Comparison of ENCODE assay signal across 1 cellular context in the genomic region with DNA sequence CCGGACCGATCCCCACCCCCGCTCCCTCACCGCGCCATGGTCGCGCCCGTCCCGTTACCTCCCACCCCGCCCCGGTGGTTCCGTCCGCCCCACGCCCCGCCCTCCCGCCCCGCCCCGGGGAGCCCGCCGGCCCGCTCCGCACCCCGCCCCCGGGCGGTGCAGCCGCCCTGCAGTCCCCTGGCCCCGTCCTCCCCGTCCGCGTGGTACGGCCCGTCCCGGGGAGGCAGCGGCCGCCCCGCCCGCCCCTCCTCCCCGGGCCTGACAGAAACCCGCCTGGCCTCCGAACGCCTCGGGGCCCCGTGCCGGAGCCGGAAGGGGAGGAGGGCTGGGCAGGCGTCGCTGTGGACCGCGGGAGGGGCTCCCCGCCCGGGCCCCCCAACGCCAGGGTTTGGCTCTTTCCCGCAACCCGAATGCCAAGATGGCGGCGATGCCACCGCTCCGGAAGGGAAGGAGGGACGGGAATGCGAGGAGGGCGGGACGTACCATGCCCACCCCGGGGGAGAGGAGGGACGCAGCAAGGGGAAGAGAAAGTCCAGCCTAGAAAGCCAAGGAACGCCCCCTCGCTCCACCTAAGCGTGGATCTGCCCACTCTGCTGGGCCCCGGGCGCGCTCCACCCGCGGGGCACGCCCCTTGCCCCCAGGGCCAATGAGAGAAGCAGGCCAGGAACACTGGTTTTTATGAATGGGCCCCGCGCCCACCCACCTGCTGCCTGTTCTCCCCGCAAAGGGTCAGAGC.
A peak's percentile ranks its signal among the peaks of the same experiment; 100 is the strongest.
TF ChIP-seq lines count a peak whose summit lies in the region.

A gene (minus strand): TSS at position 56 of the 736 bp plus-strand sequence. CDS start 132 bp downstream, outside the sequence.

TF ChIP-seq in K562, 482 proteins besides CTCF, POLR2A, EP300 and RAD21 (continued from another document):
- TF ChIP-seq RUNX1 (IDR thresholded peaks at IDR 0.05; ENCODE audit: low read depth) = 0 out of 2 replicates have a peak, but pooled peaks have one; percentile 44
- TF ChIP-seq TOE1 (IDR thresholded peaks at IDR 0.05; ENCODE audit: borderline replicate concordance) = peak; percentile 88
- no peak for TF ChIP-seq TOE1 (CRISPR knock-in tag; IDR thresholded peaks at IDR 0.05; ENCODE audit: borderline replicate concordance, low read depth)
- TF ChIP-seq, protein P1, sequence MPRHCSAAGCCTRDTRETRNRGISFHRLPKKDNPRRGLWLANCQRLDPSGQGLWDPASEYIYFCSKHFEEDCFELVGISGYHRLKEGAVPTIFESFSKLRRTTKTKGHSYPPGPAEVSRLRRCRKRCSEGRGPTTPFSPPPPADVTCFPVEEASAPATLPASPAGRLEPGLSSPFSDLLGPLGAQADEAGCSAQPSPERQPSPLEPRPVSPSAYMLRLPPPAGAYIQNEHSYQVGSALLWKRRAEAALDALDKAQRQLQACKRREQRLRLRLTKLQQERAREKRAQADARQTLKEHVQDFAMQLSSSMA (CRISPR knock-in tag; IDR thresholded peaks at IDR 0.05) = peak; percentile 25; the same call in 1 of the 2 replicates
- TF ChIP-seq CHD2 (IDR thresholded peaks at IDR 0.05; ENCODE audit: low read depth, low read length) = 0 out of 2 replicates have a peak, but pooled peaks have one; percentile 54
- peak; percentile 97 for TF ChIP-seq TCF7L2 (IDR thresholded peaks at IDR 0.05; ENCODE audit: low read depth, low read length)
- TF ChIP-seq ZNF586 (CRISPR knock-in tag; conservative IDR thresholded peaks at IDR 0.05) = no peak
- no peak for TF ChIP-seq THRAP3 (IDR thresholded peaks at IDR 0.05; ENCODE audit: borderline replicate concordance)
- TF ChIP-seq ETV1 (tag; conservative IDR thresholded peaks at IDR 0.05; ENCODE audit: low read depth) = peak; percentile 90
- peak; percentile 43 to 64; a peak in 3 of 4 replicates for TF ChIP-seq SIX5 (IDR thresholded peaks at IDR 0.05; ENCODE audit: borderline replicate concordance in 1 of 2, insufficient read depth in 1 of 2, low read depth in 1 of 2, low read length in 2 of 2)
- TF ChIP-seq, protein P2, sequence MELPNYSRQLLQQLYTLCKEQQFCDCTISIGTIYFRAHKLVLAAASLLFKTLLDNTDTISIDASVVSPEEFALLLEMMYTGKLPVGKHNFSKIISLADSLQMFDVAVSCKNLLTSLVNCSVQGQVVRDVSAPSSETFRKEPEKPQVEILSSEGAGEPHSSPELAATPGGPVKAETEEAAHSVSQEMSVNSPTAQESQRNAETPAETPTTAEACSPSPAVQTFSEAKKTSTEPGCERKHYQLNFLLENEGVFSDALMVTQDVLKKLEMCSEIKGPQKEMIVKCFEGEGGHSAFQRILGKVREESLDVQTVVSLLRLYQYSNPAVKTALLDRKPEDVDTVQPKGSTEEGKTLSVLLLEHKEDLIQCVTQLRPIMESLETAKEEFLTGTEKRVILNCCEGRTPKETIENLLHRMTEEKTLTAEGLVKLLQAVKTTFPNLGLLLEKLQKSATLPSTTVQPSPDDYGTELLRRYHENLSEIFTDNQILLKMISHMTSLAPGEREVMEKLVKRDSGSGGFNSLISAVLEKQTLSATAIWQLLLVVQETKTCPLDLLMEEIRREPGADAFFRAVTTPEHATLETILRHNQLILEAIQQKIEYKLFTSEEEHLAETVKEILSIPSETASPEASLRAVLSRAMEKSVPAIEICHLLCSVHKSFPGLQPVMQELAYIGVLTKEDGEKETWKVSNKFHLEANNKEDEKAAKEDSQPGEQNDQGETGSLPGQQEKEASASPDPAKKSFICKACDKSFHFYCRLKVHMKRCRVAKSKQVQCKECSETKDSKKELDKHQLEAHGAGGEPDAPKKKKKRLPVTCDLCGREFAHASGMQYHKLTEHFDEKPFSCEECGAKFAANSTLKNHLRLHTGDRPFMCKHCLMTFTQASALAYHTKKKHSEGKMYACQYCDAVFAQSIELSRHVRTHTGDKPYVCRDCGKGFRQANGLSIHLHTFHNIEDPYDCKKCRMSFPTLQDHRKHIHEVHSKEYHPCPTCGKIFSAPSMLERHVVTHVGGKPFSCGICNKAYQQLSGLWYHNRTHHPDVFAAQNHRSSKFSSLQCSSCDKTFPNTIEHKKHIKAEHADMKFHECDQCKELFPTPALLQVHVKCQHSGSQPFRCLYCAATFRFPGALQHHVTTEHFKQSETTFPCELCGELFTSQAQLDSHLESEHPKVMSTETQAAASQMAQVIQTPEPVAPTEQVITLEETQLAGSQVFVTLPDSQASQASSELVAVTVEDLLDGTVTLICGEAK (IDR thresholded peaks at IDR 0.05) = peak; percentile 90
- TF ChIP-seq, protein P2 (CRISPR knock-in tag; IDR thresholded peaks at IDR 0.05) = no peak
- peak; percentile 85 for TF ChIP-seq CXXC5 (CRISPR knock-in tag; IDR thresholded peaks at IDR 0.05)
- no peak for TF ChIP-seq PTTG1 (tag; IDR thresholded peaks at IDR 0.05; ENCODE audit: low read depth)
- no peak for TF ChIP-seq XRCC4 (IDR thresholded peaks at IDR 0.05; ENCODE audit: extremely low read depth, insufficient read depth, insufficient read length)
- TF ChIP-seq TCF7 (IDR thresholded peaks at IDR 0.05; ENCODE audit: borderline replicate concordance) = 0 out of 2 replicates have a peak, but pooled peaks have one; percentile 29
- no peak for TF ChIP-seq RBM25 (IDR thresholded peaks at IDR 0.05; ENCODE audit: low read depth, low read length, severe bottlenecking)
- no peak for TF ChIP-seq ZNF408 (CRISPR knock-in tag; IDR thresholded peaks at IDR 0.05; ENCODE audit: low read depth)
- no peak for TF ChIP-seq ZNF75A (CRISPR knock-in tag; IDR thresholded peaks at IDR 0.05)
- TF ChIP-seq RBFOX2 (IDR thresholded peaks at IDR 0.05; ENCODE audit: low read depth, low read length) = peak; percentile 92
- TF ChIP-seq, protein P3, sequence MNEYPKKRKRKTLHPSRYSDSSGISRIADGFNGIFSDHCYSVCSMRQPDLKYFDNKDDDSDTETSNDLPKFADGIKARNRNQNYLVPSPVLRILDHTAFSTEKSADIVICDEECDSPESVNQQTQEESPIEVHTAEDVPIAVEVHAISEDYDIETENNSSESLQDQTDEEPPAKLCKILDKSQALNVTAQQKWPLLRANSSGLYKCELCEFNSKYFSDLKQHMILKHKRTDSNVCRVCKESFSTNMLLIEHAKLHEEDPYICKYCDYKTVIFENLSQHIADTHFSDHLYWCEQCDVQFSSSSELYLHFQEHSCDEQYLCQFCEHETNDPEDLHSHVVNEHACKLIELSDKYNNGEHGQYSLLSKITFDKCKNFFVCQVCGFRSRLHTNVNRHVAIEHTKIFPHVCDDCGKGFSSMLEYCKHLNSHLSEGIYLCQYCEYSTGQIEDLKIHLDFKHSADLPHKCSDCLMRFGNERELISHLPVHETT (CRISPR knock-in tag; conservative IDR thresholded peaks at IDR 0.05 in 1 of 2, IDR thresholded peaks at IDR 0.05 in 1 of 2) = peak in 1 of 2 experiments; percentile 98; a peak in 2 of 4 replicates
- peak; percentile 25 for TF ChIP-seq NFIC (IDR thresholded peaks at IDR 0.05)
- TF ChIP-seq NR2F6 (CRISPR knock-in tag; IDR thresholded peaks at IDR 0.05) = 0 out of 2 replicates have a peak, but pooled peaks have one; percentile 60
- TF ChIP-seq ZFPM2 (CRISPR knock-in tag; IDR thresholded peaks at IDR 0.05) = peak; percentile 65; the same call in 1 of the 2 replicates
- TF ChIP-seq SNRNP70 (optimal IDR thresholded peaks at IDR 0.05; ENCODE audit: low read depth, low read length) = no peak
- TF ChIP-seq FOXM1 (IDR thresholded peaks at IDR 0.05; ENCODE audit: low read depth) = 0 out of 2 replicates have a peak, but pooled peaks have one; percentile 32
- TF ChIP-seq FOXM1 (CRISPR knock-in tag; IDR thresholded peaks at IDR 0.05; ENCODE audit: low read depth) = no peak
- TF ChIP-seq TEAD1 (CRISPR knock-in tag; IDR thresholded peaks at IDR 0.05) = peak; percentile 60 to 64; a peak in 1 of 4 replicates
- TF ChIP-seq, protein P4, sequence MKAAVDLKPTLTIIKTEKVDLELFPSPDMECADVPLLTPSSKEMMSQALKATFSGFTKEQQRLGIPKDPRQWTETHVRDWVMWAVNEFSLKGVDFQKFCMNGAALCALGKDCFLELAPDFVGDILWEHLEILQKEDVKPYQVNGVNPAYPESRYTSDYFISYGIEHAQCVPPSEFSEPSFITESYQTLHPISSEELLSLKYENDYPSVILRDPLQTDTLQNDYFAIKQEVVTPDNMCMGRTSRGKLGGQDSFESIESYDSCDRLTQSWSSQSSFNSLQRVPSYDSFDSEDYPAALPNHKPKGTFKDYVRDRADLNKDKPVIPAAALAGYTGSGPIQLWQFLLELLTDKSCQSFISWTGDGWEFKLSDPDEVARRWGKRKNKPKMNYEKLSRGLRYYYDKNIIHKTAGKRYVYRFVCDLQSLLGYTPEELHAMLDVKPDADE (conservative IDR thresholded peaks at IDR 0.05; ENCODE audit: control insufficient read depth, low read depth, low read length) = no peak
- TF ChIP-seq HNRNPK (IDR thresholded peaks at IDR 0.05; ENCODE audit: low read depth, low read length, poor library complexity, severe bottlenecking) = no peak
- TF ChIP-seq, protein P5, sequence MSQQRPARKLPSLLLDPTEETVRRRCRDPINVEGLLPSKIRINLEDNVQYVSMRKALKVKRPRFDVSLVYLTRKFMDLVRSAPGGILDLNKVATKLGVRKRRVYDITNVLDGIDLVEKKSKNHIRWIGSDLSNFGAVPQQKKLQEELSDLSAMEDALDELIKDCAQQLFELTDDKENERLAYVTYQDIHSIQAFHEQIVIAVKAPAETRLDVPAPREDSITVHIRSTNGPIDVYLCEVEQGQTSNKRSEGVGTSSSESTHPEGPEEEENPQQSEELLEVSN (IDR thresholded peaks at IDR 0.05; ENCODE audit: borderline replicate concordance in 1 of 2, extremely low read depth in 1 of 2, insufficient read depth in 1 of 2, insufficient read length in 1 of 2, low read depth in 1 of 2, low read length in 1 of 2, poor library complexity in 1 of 2, severe bottlenecking in 1 of 2) = peak in 1 of 2 experiments; percentile 21
- TF ChIP-seq XRCC3 (IDR thresholded peaks at IDR 0.05) = no peak
- peak; percentile 90 for TF ChIP-seq POLR2H (tag; IDR thresholded peaks at IDR 0.05; ENCODE audit: low read depth)
- no peak for TF ChIP-seq HNRNPUL1 (IDR thresholded peaks at IDR 0.05; ENCODE audit: low read length)
- TF ChIP-seq, protein P6, sequence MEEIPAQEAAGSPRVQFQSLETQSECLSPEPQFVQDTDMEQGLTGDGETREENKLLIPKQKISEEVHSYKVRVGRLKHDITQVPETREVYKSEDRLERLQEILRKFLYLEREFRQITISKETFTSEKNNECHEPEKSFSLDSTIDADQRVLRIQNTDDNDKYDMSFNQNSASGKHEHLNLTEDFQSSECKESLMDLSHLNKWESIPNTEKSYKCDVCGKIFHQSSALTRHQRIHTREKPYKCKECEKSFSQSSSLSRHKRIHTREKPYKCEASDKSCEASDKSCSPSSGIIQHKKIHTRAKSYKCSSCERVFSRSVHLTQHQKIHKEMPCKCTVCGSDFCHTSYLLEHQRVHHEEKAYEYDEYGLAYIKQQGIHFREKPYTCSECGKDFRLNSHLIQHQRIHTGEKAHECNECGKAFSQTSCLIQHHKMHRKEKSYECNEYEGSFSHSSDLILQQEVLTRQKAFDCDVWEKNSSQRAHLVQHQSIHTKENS (CRISPR knock-in tag; IDR thresholded peaks at IDR 0.05) = 0 out of 2 replicates have a peak, but pooled peaks have one; percentile 38
- TF ChIP-seq, protein P7, sequence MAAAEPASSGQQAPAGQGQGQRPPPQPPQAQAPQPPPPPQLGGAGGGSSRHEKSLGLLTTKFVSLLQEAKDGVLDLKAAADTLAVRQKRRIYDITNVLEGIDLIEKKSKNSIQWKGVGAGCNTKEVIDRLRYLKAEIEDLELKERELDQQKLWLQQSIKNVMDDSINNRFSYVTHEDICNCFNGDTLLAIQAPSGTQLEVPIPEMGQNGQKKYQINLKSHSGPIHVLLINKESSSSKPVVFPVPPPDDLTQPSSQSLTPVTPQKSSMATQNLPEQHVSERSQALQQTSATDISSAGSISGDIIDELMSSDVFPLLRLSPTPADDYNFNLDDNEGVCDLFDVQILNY (CRISPR knock-in tag; IDR thresholded peaks at IDR 0.05) = no peak
- TF ChIP-seq EWSR1 (IDR thresholded peaks at IDR 0.05; ENCODE audit: borderline replicate concordance, low read depth, partially characterized antibody) = no peak
- TF ChIP-seq, protein P8, sequence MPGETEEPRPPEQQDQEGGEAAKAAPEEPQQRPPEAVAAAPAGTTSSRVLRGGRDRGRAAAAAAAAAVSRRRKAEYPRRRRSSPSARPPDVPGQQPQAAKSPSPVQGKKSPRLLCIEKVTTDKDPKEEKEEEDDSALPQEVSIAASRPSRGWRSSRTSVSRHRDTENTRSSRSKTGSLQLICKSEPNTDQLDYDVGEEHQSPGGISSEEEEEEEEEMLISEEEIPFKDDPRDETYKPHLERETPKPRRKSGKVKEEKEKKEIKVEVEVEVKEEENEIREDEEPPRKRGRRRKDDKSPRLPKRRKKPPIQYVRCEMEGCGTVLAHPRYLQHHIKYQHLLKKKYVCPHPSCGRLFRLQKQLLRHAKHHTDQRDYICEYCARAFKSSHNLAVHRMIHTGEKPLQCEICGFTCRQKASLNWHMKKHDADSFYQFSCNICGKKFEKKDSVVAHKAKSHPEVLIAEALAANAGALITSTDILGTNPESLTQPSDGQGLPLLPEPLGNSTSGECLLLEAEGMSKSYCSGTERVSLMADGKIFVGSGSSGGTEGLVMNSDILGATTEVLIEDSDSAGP (CRISPR knock-in tag; IDR thresholded peaks at IDR 0.05) = no peak
